In the genomic region with DNA sequence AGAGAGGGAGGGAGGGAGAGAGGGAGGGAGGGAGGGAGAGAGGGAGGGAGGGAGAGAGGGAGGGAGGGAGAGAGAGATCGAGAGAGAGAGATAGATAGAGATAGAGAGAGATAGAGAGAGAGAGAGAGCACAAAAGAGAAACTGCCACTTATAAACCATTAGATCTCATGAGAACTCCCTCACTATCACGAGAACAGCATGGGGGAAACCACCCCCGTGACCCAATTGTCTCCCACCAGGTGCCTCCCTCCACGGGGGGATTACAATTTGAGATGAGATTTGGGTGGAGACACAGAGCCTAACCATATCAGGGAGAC, we compare ENCODE assay signal across 1 cellular context.
TF ChIP-seq lines count a peak whose summit lies in the region.

No MANE protein-coding gene starts in this region.

TF ChIP-seq in SK-N-SH, 30 proteins besides CTCF, POLR2A, EP300 and RAD21:
- TF ChIP-seq CHD2 (IDR thresholded peaks at IDR 0.05; ENCODE audit: low read length, partially characterized antibody) = peak; percentile 70
